8 cellular contexts compared by ENCODE assay signal in genomic region chr5:32172908-32173393, GRCh38. TPM values are rescaled to one million over a fixed set of nuclear protein-coding genes. Genes with fewer than 3 reads are reported as not detected.
A peak's percentile ranks its signal among the peaks of the same experiment; 100 is the strongest.
DNase-seq lines count a peak whose midpoint lies in the region; ATAC-seq and TF ChIP-seq lines count a peak whose summit lies in the region.

No MANE protein-coding gene starts in this region.

- DNase-seq in AG04449 (ENCODE audit: low read depth, low spot score) (no peak), astrocyte of the cerebellum (ENCODE audit: low read depth) (no peak), tibial artery (no peak), COLO829 (ENCODE audit: low spot score) (no peak)
- DNase-seq in activated effector memory CD4-positive, alpha-beta T cell treated with Interleukin-2 at 50 U/mL for 16 hours, result no peak

- POLR2A ChIA-PET in AG04449 (lab: Yijun Ruan, JAX) (no interaction called here), HEK293 (lab: Yijun Ruan, JAX) (interaction anchor here (0.6 to 2.2 kb wide), 8 partner anchors 8 to 418 kb away, joined by 3 to 11 read pairs (median 3); partner anchors contain the start of gene MTMR12)

- under 1% methylated on average over 9 of the region's 9 CpGs for WGBS in liver

- H3K9me3 ChIP-seq in HEK293 (ENCODE audit: control insufficient read depth, insufficient read depth, low read depth, low read length) (no peaks in the 10 kb centered on the region), liver (ENCODE audit: control insufficient read depth in 4 of 4, low read length in 3 of 4) (no peaks in the 10 kb centered on the region), tibial artery (no peaks in the 10 kb centered on the region)

- peak overlapping the region; percentile 58 to 100 for H3K9ac ChIP-seq in liver (ENCODE audit: low read depth in 1 of 2, low read length in 2 of 2)

- H3K4me1 ChIP-seq in HEK293 (ENCODE audit: control insufficient read depth, insufficient read depth, low read length), result peaks cover 16% of the 10 kb centered on the region
- H3K4me1 ChIP-seq in liver (ENCODE audit: control insufficient read depth in 4 of 4, insufficient read depth in 4 of 4, low read length in 3 of 4), result peaks cover 3 to 14% (median 9%) of the 10 kb centered on the region in 4 donors
- H3K4me1 ChIP-seq in tibial artery, result peaks cover 0 to 55% (median 29%) of the 10 kb centered on the region in 4 donors

- no peak for ATAC-seq in HG02763 (IDR thresholded peaks at IDR 0.05; ENCODE audit: unreplicated experiment)

- CTCF ChIA-PET in AG04449 (lab: Yijun Ruan, JAX), result interaction anchor here (0.9 to 2.2 kb wide), 2 partner anchors 8 to 59 kb away, joined by 4 to 10 read pairs; no protein-coding TSS in a partner anchor
- CTCF ChIA-PET in HEK293 (lab: Yijun Ruan, JAX), result interaction anchor here (0.6 to 1.7 kb wide), 7 partner anchors 9 to 849 kb away, joined by 3 to 6 read pairs (median 4); no protein-coding TSS in a partner anchor

- in situ Hi-C loops in astrocyte of the cerebellum (cut with HindIII; ENCODE audit: low sequenced_read_pairs), result no loop called here

- TF ChIP-seq CTCF in AG04449 (IDR thresholded peaks at IDR 0.05; ENCODE audit: insufficient read depth, low read length, missing control alignments) (no peak), HEK293 (tag by site-specific recombination; IDR thresholded peaks at IDR 0.05) (no peak), astrocyte of the cerebellum (IDR thresholded peaks at IDR 0.05; ENCODE audit: low read depth, low read length, missing control alignments) (no peak), liver (IDR thresholded peaks at IDR 0.05; ENCODE audit: low read depth, low read length, missing input control) (no peak), tibial artery (IDR thresholded peaks at IDR 0.05) (no peak)

- H3K27ac ChIP-seq in HEK293 (ENCODE audit: extremely low read depth, low read depth, low read length), result peak overlapping the region; percentile 100
- peak overlapping the region; percentile 99 to 100 for H3K27ac ChIP-seq in liver (ENCODE audit: low read depth in 1 of 2, low read length in 2 of 2)
- peak overlapping the region; percentile 100 for H3K27ac ChIP-seq in tibial artery

- intact Hi-C loops in tibial artery (cut with DNase I; ENCODE audit: low total_unique reads), result no loop called here

- H3K27me3 ChIP-seq in liver (ENCODE audit: control insufficient read depth in 4 of 4, insufficient read depth in 4 of 4, low read length in 3 of 4) (no peaks in the 10 kb centered on the region), tibial artery (no peaks in the 10 kb centered on the region)

- no peak for TF ChIP-seq RAD21 in liver (IDR thresholded peaks at IDR 0.05)

- H3K36me3 ChIP-seq in HEK293 (ENCODE audit: control insufficient read depth in 2 of 2, insufficient read depth in 1 of 2, low read length in 2 of 2) (peaks cover 32 to 36% of the 10 kb centered on the region in 2 experiments), liver (ENCODE audit: control insufficient read depth in 4 of 4, insufficient read depth in 3 of 4, low read depth in 1 of 4, low read length in 3 of 4) (peaks cover 0 to 24% (median 19%) of the 10 kb centered on the region in 4 donors), tibial artery (peaks cover 7 to 11% (median 10%) of the 10 kb centered on the region in 3 donors)

- H3K4me3 ChIP-seq in AG04449 (ENCODE audit: low read depth, low read length) (peak overlapping the region; percentile 87), HEK293 (ENCODE audit: low read depth, low read length) (peak overlapping the region; percentile 93), astrocyte of the cerebellum (ENCODE audit: low read depth, low read length) (peak overlapping the region; percentile 96), liver (ENCODE audit: low read depth in 1 of 3, low read length in 3 of 3) (peak overlapping the region; percentile 65 to 98 (median 93)), tibial artery (peak overlapping the region; percentile 84 to 100)

TF ChIP-seq in HEK293, 187 proteins besides CTCF, POLR2A, EP300 and RAD21 (continues in another document):
- TF ChIP-seq ZNF558 (tag by site-specific recombination; IDR thresholded peaks at IDR 0.05) (0 out of 2 replicates have a peak, but pooled peaks have one; percentile 15), ZNF664 (tag by site-specific recombination; IDR thresholded peaks at IDR 0.05) (0 out of 2 replicates have a peak, but pooled peaks have one; percentile 25), ZBTB17 (tag by site-specific recombination; IDR thresholded peaks at IDR 0.05) (peak; percentile 10; the same call in 1 of the 2 replicates), ZNF660 (tag by site-specific recombination; IDR thresholded peaks at IDR 0.05) (peak; percentile 61), PRDM1 (tag by site-specific recombination; IDR thresholded peaks at IDR 0.05) (peak; percentile 90), TCF7L2 (IDR thresholded peaks at IDR 0.05; ENCODE audit: borderline replicate concordance, low read depth, low read length) (no peak), ZNF501 (tag by site-specific recombination; IDR thresholded peaks at IDR 0.05) (no peak)
- TF ChIP-seq, protein P1, sequence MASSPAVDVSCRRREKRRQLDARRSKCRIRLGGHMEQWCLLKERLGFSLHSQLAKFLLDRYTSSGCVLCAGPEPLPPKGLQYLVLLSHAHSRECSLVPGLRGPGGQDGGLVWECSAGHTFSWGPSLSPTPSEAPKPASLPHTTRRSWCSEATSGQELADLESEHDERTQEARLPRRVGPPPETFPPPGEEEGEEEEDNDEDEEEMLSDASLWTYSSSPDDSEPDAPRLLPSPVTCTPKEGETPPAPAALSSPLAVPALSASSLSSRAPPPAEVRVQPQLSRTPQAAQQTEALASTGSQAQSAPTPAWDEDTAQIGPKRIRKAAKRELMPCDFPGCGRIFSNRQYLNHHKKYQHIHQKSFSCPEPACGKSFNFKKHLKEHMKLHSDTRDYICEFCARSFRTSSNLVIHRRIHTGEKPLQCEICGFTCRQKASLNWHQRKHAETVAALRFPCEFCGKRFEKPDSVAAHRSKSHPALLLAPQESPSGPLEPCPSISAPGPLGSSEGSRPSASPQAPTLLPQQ (tag by site-specific recombination; IDR thresholded peaks at IDR 0.05), result peak; percentile 85
- TF ChIP-seq, protein P2, sequence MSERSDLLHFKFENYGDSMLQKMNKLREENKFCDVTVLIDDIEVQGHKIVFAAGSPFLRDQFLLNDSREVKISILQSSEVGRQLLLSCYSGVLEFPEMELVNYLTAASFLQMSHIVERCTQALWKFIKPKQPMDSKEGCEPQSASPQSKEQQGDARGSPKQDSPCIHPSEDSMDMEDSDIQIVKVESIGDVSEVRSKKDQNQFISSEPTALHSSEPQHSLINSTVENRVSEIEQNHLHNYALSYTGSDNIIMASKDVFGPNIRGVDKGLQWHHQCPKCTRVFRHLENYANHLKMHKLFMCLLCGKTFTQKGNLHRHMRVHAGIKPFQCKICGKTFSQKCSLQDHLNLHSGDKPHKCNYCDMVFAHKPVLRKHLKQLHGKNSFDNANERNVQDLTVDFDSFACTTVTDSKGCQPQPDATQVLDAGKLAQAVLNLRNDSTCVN (tag by site-specific recombination; optimal IDR thresholded peaks at IDR 0.05), result no peak

TF ChIP-seq in liver, 16 proteins besides CTCF, POLR2A, EP300 and RAD21:
- no peak for TF ChIP-seq NR2F2 (IDR thresholded peaks at IDR 0.05)
- TF ChIP-seq EGR1 (IDR thresholded peaks at IDR 0.05; ENCODE audit: low read depth in 2 of 2), result no peak
- TF ChIP-seq GABPA (IDR thresholded peaks at IDR 0.05 in 1 of 2, conservative IDR thresholded peaks at IDR 0.05 in 1 of 2), result no peak
- no peak for TF ChIP-seq TAF1 (conservative IDR thresholded peaks at IDR 0.05)
- TF ChIP-seq YY1 (IDR thresholded peaks at IDR 0.05), result no peak
- no peak for TF ChIP-seq FOXA1 (IDR thresholded peaks at IDR 0.05)
- TF ChIP-seq ATF3 (IDR thresholded peaks at IDR 0.05), result no peak
- no peak for TF ChIP-seq HNF4A (conservative IDR thresholded peaks at IDR 0.05)
- no peak for TF ChIP-seq RXRA (IDR thresholded peaks at IDR 0.05)
- no peak for TF ChIP-seq SP1 (IDR thresholded peaks at IDR 0.05)
- TF ChIP-seq REST (IDR thresholded peaks at IDR 0.05), result no peak

RNA-seq across cellular contexts. Expression of gene GOLPH3, which starts 1.2 kb away (rescaled TPM):
- total RNA-seq in liver, result 100 to 1,000 TPM in 1 of 2 donors, 10 to 100 TPM in 1; 70.5 to 116 TPM
- 10 to 100 TPM; 64.1 to 66.5 TPM for polyA plus RNA-seq in liver
